ENCODE assay signal across 29 cellular contexts in the genomic region with DNA sequence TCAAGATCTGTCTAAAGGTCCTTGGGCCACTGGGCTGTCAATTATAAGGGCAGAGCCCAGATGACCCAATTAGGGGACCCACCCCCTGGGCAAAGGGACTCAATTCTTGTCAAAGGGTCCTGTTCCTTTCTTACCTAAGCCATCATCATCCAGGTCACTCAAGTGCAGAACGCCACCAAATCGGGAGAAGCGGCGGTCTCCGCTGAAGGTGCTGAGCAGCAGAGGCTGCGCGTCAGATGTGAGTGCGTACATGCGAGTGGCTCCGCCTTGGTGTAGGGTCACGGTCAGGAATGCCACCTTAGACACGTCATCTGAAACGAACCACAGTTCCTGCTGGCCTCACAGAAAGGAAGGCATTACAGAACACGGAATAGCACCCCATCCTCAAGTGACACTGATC.
"Had no signal": no experiment of that assay in that cellular context is flagged by ENCODE, and none has a peak within 500 bp of the region (broad histone marks: within the 10 kb centered on the region; RNA-seq: fewer than 3 reads in every experiment).

No MANE protein-coding gene starts in this region.

- H3K36me3 ChIP-seq: neural progenitor cell, neutrophil, ovary, thyroid gland, upper lobe of left lung, vagina had no signal

- H3K4me3 Mint-ChIP-seq: natural killer cell; nephron; neural progenitor cell; stimulated activated effector memory CD8-positive, alpha-beta T cell treated with anti-CD3 and anti-CD28 coated beads, Interleukin-12 subunit alpha, Interleukin-12 subunit beta, amount 100 ng/mL, for 72 hours; stimulated activated naive B cell treated with anti-CD40 and anti-IgM and Interleukin-4, amounts not matched to agents 10 μg/mL and 1 μg/mL and 100 μg/mL, for 72 hours; stimulated activated naive CD8-positive, alpha-beta T cell treated with anti-CD3 and anti-CD28 coated beads, Interleukin-15, Interleukin-2, amounts not matched to agents 100 ng/mL and 50 ng/mL, for 24 hours had no signal

- H3K4me3 ChIP-seq: neural progenitor cell, ovary, psoas muscle, right lobe of liver, sigmoid colon, stomach, thoracic aorta, thyroid gland, tibial nerve, upper lobe of left lung, vagina had no signal

- H3K36me3 Mint-ChIP-seq: natural killer cell; stimulated activated effector memory CD8-positive, alpha-beta T cell treated with anti-CD3 and anti-CD28 coated beads, Interleukin-12 subunit alpha, Interleukin-12 subunit beta, amount 100 ng/mL, for 72 hours had no signal

- H3K27me3 Mint-ChIP-seq: progenitor cell of endocrine pancreas; stimulated activated naive B cell treated with anti-CD40 and anti-IgM and Interleukin-4, amounts not matched to agents 10 μg/mL and 1 μg/mL and 100 μg/mL, for 72 hours; stimulated activated naive CD8-positive, alpha-beta T cell treated with anti-CD3 and anti-CD28 coated beads, Interleukin-15, Interleukin-2, amounts not matched to agents 100 ng/mL and 50 ng/mL, for 24 hours had no signal

- H3K27ac ChIP-seq: neural progenitor cell, neutrophil, ovary, parathyroid adenoma, psoas muscle, right lobe of liver, sigmoid colon, stomach, thoracic aorta, thyroid gland, tibial nerve, upper lobe of left lung, vagina had no signal

- H3K9me3 Mint-ChIP-seq: natural killer cell; nephron; neural progenitor cell; stimulated activated effector memory CD8-positive, alpha-beta T cell treated with anti-CD3 and anti-CD28 coated beads, Interleukin-12 subunit alpha, Interleukin-12 subunit beta, amount 100 ng/mL, for 72 hours; stimulated activated naive B cell treated with anti-CD40 and anti-IgM and Interleukin-4, amounts not matched to agents 10 μg/mL and 1 μg/mL and 100 μg/mL, for 72 hours; stimulated activated naive CD8-positive, alpha-beta T cell treated with anti-CD3 and anti-CD28 coated beads, Interleukin-15, Interleukin-2, amounts not matched to agents 100 ng/mL and 50 ng/mL, for 24 hours had no signal

- H3K4me1 Mint-ChIP-seq: natural killer cell; nephron; neural progenitor cell; stimulated activated effector memory CD8-positive, alpha-beta T cell treated with anti-CD3 and anti-CD28 coated beads, Interleukin-12 subunit alpha, Interleukin-12 subunit beta, amount 100 ng/mL, for 72 hours; stimulated activated naive B cell treated with anti-CD40 and anti-IgM and Interleukin-4, amounts not matched to agents 10 μg/mL and 1 μg/mL and 100 μg/mL, for 72 hours had no signal

- H3K27me3 ChIP-seq: neural progenitor cell, neutrophil, ovary, right lobe of liver, sigmoid colon, stomach, thyroid gland, tibial nerve, upper lobe of left lung, vagina had no signal

- H3K4me1 ChIP-seq: neural progenitor cell, right lobe of liver, sigmoid colon, stomach, thyroid gland, tibial nerve, upper lobe of left lung, vagina had no signal

- ATAC-seq: natural killer cell; right cardiac atrium; right lobe of liver; stimulated activated effector memory CD8-positive, alpha-beta T cell treated with anti-CD3 and anti-CD28 coated beads, Interleukin-12 subunit alpha, Interleukin-12 subunit beta, amount 100 ng/mL, for 72 hours; stimulated activated naive B cell treated with anti-CD40 and anti-IgM and Interleukin-4, amounts not matched to agents 10 μg/mL and 1 μg/mL and 100 μg/mL, for 72 hours had no signal

- H3K27ac Mint-ChIP-seq: natural killer cell; nephron; neural progenitor cell; stimulated activated effector memory CD8-positive, alpha-beta T cell treated with anti-CD3 and anti-CD28 coated beads, Interleukin-12 subunit alpha, Interleukin-12 subunit beta, amount 100 ng/mL, for 72 hours; stimulated activated naive B cell treated with anti-CD40 and anti-IgM and Interleukin-4, amounts not matched to agents 10 μg/mL and 1 μg/mL and 100 μg/mL, for 72 hours; stimulated activated naive CD8-positive, alpha-beta T cell treated with anti-CD3 and anti-CD28 coated beads, Interleukin-15, Interleukin-2, amounts not matched to agents 100 ng/mL and 50 ng/mL, for 24 hours had no signal

- H3K9me3 ChIP-seq: neutrophil, ovary, psoas muscle, right lobe of liver, sigmoid colon, stomach, thoracic aorta, thyroid gland, tibial nerve, upper lobe of left lung, vagina had no signal

- DNase-seq: natural killer cell; nucleus accumbens; ovary; posterior cingulate gyrus; psoas muscle; right cardiac atrium; right lobe of liver; sigmoid colon; small intestine; stimulated activated CD4-positive, alpha-beta T cell treated with anti-CD3 and anti-CD28 coated beads, Interleukin-15, amount 100 ng/mL, for 24 hours; stimulated activated CD4-positive, alpha-beta T cell treated with anti-CD3 and anti-CD28 coated beads, Interleukin-2, amount 100 ng/mL, for 24 hours; stimulated activated CD4-positive, alpha-beta T cell treated with anti-CD3 and anti-CD28 coated beads, Interleukin-2, amount 100 ng/mL, for 48 hours; stimulated activated CD4-positive, alpha-beta T cell treated with anti-CD3 and anti-CD28 coated beads, Interleukin-4, amount 100 ng/mL, for 24 hours; stimulated activated naive B cell treated with anti-CD40 and anti-IgM and Interleukin-4, amounts not matched to agents 10 μg/mL and 1 μg/mL and 100 μg/mL, for 72 hours; stimulated activated naive CD4-positive, alpha-beta T cell treated with Interleukin-2 at 50 U/mL for 16 hours; stomach; thyroid gland; trophoblast cell had no signal
